17 cellular contexts compared by ENCODE assay signal in the genomic region with DNA sequence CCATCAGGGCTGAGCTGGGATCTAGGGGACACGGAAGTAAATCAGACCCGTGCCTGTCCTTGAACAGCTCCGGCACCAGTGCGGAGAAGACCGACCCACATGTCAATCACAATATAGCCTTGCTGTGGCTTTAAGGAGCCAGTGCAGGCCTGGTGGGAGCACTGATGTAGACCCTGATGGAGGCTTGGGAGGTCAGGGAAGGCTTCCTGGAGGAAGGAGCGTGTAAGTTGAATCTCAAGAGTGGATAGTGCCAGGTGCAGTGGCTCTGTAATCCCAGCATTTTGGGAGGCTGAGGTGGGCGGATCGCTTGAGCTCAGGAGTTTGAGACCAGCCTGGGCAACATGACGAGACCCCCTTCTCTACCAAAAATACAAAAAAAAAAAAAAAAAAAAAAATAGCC. TPM values are rescaled to one million over a fixed set of nuclear protein-coding genes. Genes with fewer than 3 reads are reported as not detected.
A peak's percentile ranks its signal among the peaks of the same experiment; 100 is the strongest.
DNase-seq lines count a peak whose midpoint lies in the region; ATAC-seq and TF ChIP-seq lines count a peak whose summit lies in the region.
"Had no signal": no experiment of that assay in that cellular context is flagged by ENCODE, and none has a peak within 500 bp of the region (broad histone marks: within the 10 kb centered on the region; RNA-seq: fewer than 3 reads in every experiment).

No MANE protein-coding gene starts in this region.

- no peak overlapping the region for H2AFZ ChIP-seq in neural progenitor cell (replicated peaks)
- H2AFZ ChIP-seq: GM23248 had no signal

- POLR2A ChIA-PET in Panc1 (lab: Charles Lee) = interaction anchor here (0.6 kb wide), 1 partner anchor 67 kb away, joined by 8 read pairs; no protein-coding TSS in a partner anchor

- H3K36me3 Mint-ChIP-seq in activated naive CD4-positive, alpha-beta T cell treated with anti-CD3 and anti-CD28 coated beads, Interleukin-2, amount 50 U/mL, for 24 hours = peaks cover 3% of the 10 kb centered on the region
- H3K36me3 Mint-ChIP-seq in activated naive CD4-positive, alpha-beta T cell treated with anti-CD3 and anti-CD28 coated beads for 36 hours (ENCODE audit: low read depth) = no peaks in the 10 kb centered on the region
- peaks cover 1% of the 10 kb centered on the region for H3K36me3 Mint-ChIP-seq in neural progenitor cell

- H3K27ac Mint-ChIP-seq in activated naive CD4-positive, alpha-beta T cell treated with anti-CD3 and anti-CD28 coated beads, Interleukin-2, amount 50 U/mL, for 24 hours = peak overlapping the region; percentile 2
- H3K27ac Mint-ChIP-seq in activated naive CD4-positive, alpha-beta T cell treated with anti-CD3 and anti-CD28 coated beads for 36 hours = no peak overlapping the region
- H3K27ac Mint-ChIP-seq in neural progenitor cell = peak overlapping the region; percentile 27
- H3K27ac Mint-ChIP-seq: CD4-positive, alpha-beta T cell had no signal

- H3K27ac ChIP-seq in Panc1 (ENCODE audit: low read length) = no peak overlapping the region
- no peak overlapping the region for H3K27ac ChIP-seq in neural progenitor cell
- H3K27ac ChIP-seq in upper lobe of right lung = no peak overlapping the region
- H3K27ac ChIP-seq: 22Rv1, GM23248, HL-60 had no signal

- H3K4me3 ChIP-seq in Panc1 (ENCODE audit: low read depth in 2 of 2, low read length in 2 of 2) = no peak overlapping the region
- H3K4me3 ChIP-seq in neural progenitor cell = no peak overlapping the region
- no peak overlapping the region for H3K4me3 ChIP-seq in upper lobe of right lung
- H3K4me3 ChIP-seq: GM23248, HAP-1 had no signal

- ATAC-seq in Panc1 (0 out of 2 replicates have a peak, but pooled peaks have one; percentile 14), upper lobe of right lung (no peak), HG03457 (IDR thresholded peaks at IDR 0.05; ENCODE audit: unreplicated experiment) (no peak), HG03469 (IDR thresholded peaks at IDR 0.05; ENCODE audit: unreplicated experiment) (no peak)

- H3K27me3 ChIP-seq in Panc1 (ENCODE audit: control insufficient read depth, insufficient read depth, low read length) = no peaks in the 10 kb centered on the region
- peaks cover 12% of the 10 kb centered on the region for H3K27me3 ChIP-seq in neural progenitor cell
- peaks cover 17% of the 10 kb centered on the region for H3K27me3 ChIP-seq in upper lobe of right lung

- H3K79me2 ChIP-seq in neural progenitor cell (ENCODE audit: low read depth) = no peaks in the 10 kb centered on the region

- no peak for DNase-seq in activated naive CD4-positive, alpha-beta T cell treated with anti-CD3 and anti-CD28 coated beads for 36 hours
- DNase-seq in Panc1 (ENCODE audit: low read depth, low spot score) = no peak
- DNase-seq in neural progenitor cell (ENCODE audit: low spot score) = no peak
- peak; percentile 15 for DNase-seq in upper lobe of right lung
- no peak for DNase-seq in NCI-H2171 treated with DMSO at 0.1 percent for 48 hours (lab: John Stamatoyannopoulos, UW)
- DNase-seq: C1 segment of cervical spinal cord; Caco-2; CD4-positive, alpha-beta T cell; GM23248 had no signal

- no peak overlapping the region for H3K9ac ChIP-seq in neural progenitor cell
- H3K9ac ChIP-seq: GM23248 had no signal

- H3K36me3 ChIP-seq in Panc1 (ENCODE audit: control insufficient read depth, insufficient read depth, low read length) = no peaks in the 10 kb centered on the region
- H3K36me3 ChIP-seq in neural progenitor cell = no peaks in the 10 kb centered on the region
- H3K36me3 ChIP-seq in upper lobe of right lung = no peaks in the 10 kb centered on the region
- H3K36me3 ChIP-seq: HAP-1 had no signal

- H3K4me1 Mint-ChIP-seq in activated naive CD4-positive, alpha-beta T cell treated with anti-CD3 and anti-CD28 coated beads, Interleukin-2, amount 50 U/mL, for 24 hours = no peaks in the 10 kb centered on the region
- no peaks in the 10 kb centered on the region for H3K4me1 Mint-ChIP-seq in activated naive CD4-positive, alpha-beta T cell treated with anti-CD3 and anti-CD28 coated beads for 36 hours (ENCODE audit: low read depth)
- H3K4me1 Mint-ChIP-seq in neural progenitor cell = peaks cover 7% of the 10 kb centered on the region

- H3K27me3 Mint-ChIP-seq in activated naive CD4-positive, alpha-beta T cell treated with anti-CD3 and anti-CD28 coated beads, Interleukin-2, amount 50 U/mL, for 24 hours = peaks cover 26% of the 10 kb centered on the region
- peaks cover 30% of the 10 kb centered on the region for H3K27me3 Mint-ChIP-seq in activated naive CD4-positive, alpha-beta T cell treated with anti-CD3 and anti-CD28 coated beads for 36 hours (ENCODE audit: low read depth)
- peaks cover 10% of the 10 kb centered on the region for H3K27me3 Mint-ChIP-seq in neural progenitor cell (ENCODE audit: insufficient read depth, low read depth)

- H3K9me3 ChIP-seq in Panc1 (ENCODE audit: control insufficient read depth, insufficient read depth, low read depth, low read length) (no peaks in the 10 kb centered on the region), neural progenitor cell (ENCODE audit: low read depth) (no peaks in the 10 kb centered on the region), upper lobe of right lung (no peaks in the 10 kb centered on the region)
- H3K9me3 ChIP-seq: Caco-2, HAP-1 had no signal

- no peaks in the 10 kb centered on the region for H4K20me1 ChIP-seq in neural progenitor cell (ENCODE audit: low read depth)

- TF ChIP-seq CTCF in Panc1 (IDR thresholded peaks at IDR 0.05) (no peak), neural progenitor cell (IDR thresholded peaks at IDR 0.05) (no peak), upper lobe of right lung (IDR thresholded peaks at IDR 0.05) (no peak)

- H3F3A ChIP-seq in neural progenitor cell (ENCODE audit: low read depth) = no peaks in the 10 kb centered on the region

- in situ Hi-C loops in Panc1 (cut with HindIII; ENCODE audit: low pct_unique_long_range_greater_than_20kb, low sequenced_read_pairs) = no loop called here

- H3K4me3 Mint-ChIP-seq in activated naive CD4-positive, alpha-beta T cell treated with anti-CD3 and anti-CD28 coated beads, Interleukin-2, amount 50 U/mL, for 24 hours = no peak overlapping the region
- no peak overlapping the region for H3K4me3 Mint-ChIP-seq in activated naive CD4-positive, alpha-beta T cell treated with anti-CD3 and anti-CD28 coated beads for 36 hours
- no peak overlapping the region for H3K4me3 Mint-ChIP-seq in neural progenitor cell
- H3K4me3 Mint-ChIP-seq: CD4-positive, alpha-beta T cell had no signal

- no peak overlapping the region for H3K4me2 ChIP-seq in neural progenitor cell

- CTCF ChIA-PET in activated naive CD4-positive, alpha-beta T cell treated with anti-CD3 and anti-CD28 coated beads for 36 hours (lab: Charles Lee) = interaction anchor here (0.5 kb wide), 1 partner anchor 120 kb away, joined by 3 read pairs; no protein-coding TSS in a partner anchor
- CTCF ChIA-PET in Panc1 (lab: Charles Lee) = interaction anchor here (1.4 kb wide), 1 partner anchor 73 kb away, joined by 3 read pairs; no protein-coding TSS in a partner anchor

- H3K9me3 Mint-ChIP-seq in activated naive CD4-positive, alpha-beta T cell treated with anti-CD3 and anti-CD28 coated beads, Interleukin-2, amount 50 U/mL, for 24 hours = no peaks in the 10 kb centered on the region
- no peaks in the 10 kb centered on the region for H3K9me3 Mint-ChIP-seq in activated naive CD4-positive, alpha-beta T cell treated with anti-CD3 and anti-CD28 coated beads for 36 hours
- H3K9me3 Mint-ChIP-seq in neural progenitor cell = no peaks in the 10 kb centered on the region

- H3K4me1 ChIP-seq in Panc1 (ENCODE audit: control insufficient read depth, insufficient read depth, low read length) (no peaks in the 10 kb centered on the region), neural progenitor cell (no peaks in the 10 kb centered on the region), upper lobe of right lung (no peaks in the 10 kb centered on the region)
- H3K4me1 ChIP-seq: Caco-2, HAP-1 had no signal

- intact Hi-C loops in activated naive CD4-positive, alpha-beta T cell treated with anti-CD3 and anti-CD28 coated beads for 36 hours (cut with micrococcal nuclease) = no loop called here
- intact Hi-C loops in Panc1 (cut with micrococcal nuclease; ENCODE audit: unreplicated experiment) (no loop called here), upper lobe of right lung (cut with DNase I) (no loop called here)

- BruUV-seq in Panc1 (replicated peaks; lab: Mats Ljungman, UMichigan) = no TSS peak

RNA-seq across cellular contexts. Expression of gene CACNG8, which starts 10.8 kb away (rescaled TPM):
- not detected for total RNA-seq in activated naive CD4-positive, alpha-beta T cell treated with anti-CD3 and anti-CD28 coated beads for 36 hours
- 17.7 TPM for total RNA-seq in Panc1 (2021; ENCODE audit: unreplicated experiment)
- 16.0 TPM for polyA plus RNA-seq in Panc1 (2012; ENCODE audit: insufficient read length)
- total RNA-seq in neural progenitor cell (ENCODE audit: low replicate concordance) = 0.02 and 0.37 TPM in 2 replicates
- total RNA-seq in upper lobe of right lung = 0.12 TPM
- total RNA-seq: CD4-positive, alpha-beta T cell had no signal
- polyA plus RNA-seq: GM23248 had no signal

RNA-seq across cellular contexts. Expression of gene CACNG6, which starts 39.5 kb away (rescaled TPM):
- total RNA-seq in activated naive CD4-positive, alpha-beta T cell treated with anti-CD3 and anti-CD28 coated beads for 36 hours = not detected
- total RNA-seq in Panc1 (2021; ENCODE audit: unreplicated experiment) (14.6 TPM), neural progenitor cell (ENCODE audit: low replicate concordance) (1.0 TPM in 1 of 2 replicates, not detected in the other), upper lobe of right lung (not detected)
- 20.6 TPM for polyA plus RNA-seq in Panc1 (2012; ENCODE audit: insufficient read length)
- total RNA-seq: A673; CD4-positive, alpha-beta T cell; GM23248; HT1080 had no signal
- polyA plus RNA-seq: GM23248 had no signal

RNA-seq across cellular contexts. Expression of gene CACNG7, which starts 42.9 kb away (rescaled TPM):
- total RNA-seq in activated naive CD4-positive, alpha-beta T cell treated with anti-CD3 and anti-CD28 coated beads for 36 hours = not detected
- total RNA-seq in Panc1 (2021; ENCODE audit: unreplicated experiment) (7.7 TPM), neural progenitor cell (ENCODE audit: low replicate concordance) (6.7 and 27.3 TPM in 2 replicates), upper lobe of right lung (not detected)
- 50.5 TPM for polyA plus RNA-seq in Panc1 (2012; ENCODE audit: insufficient read length)
- total RNA-seq: A673; Caco-2; CD4-positive, alpha-beta T cell; GM23248; HT1080 had no signal
- polyA plus RNA-seq: GM23248 had no signal

Comparison
In these comparisons a context has a peak if more than half of its experiments do, and no peak if none do; other contexts are left out.
1. RNA of gene CACNG8, which starts 10.8 kb away (total RNA-seq): 17.7 TPM in Panc1 (single experiment); 0.12 TPM in upper lobe of right lung (single experiment), 0.02 to 0.37 TPM in neural progenitor cell and not detected in activated naive CD4-positive, alpha-beta T cell treated with anti-CD3 and anti-CD28 coated beads for 36 hours; every median in the first group is over 10 times any median in the second.